In the genomic region with DNA sequence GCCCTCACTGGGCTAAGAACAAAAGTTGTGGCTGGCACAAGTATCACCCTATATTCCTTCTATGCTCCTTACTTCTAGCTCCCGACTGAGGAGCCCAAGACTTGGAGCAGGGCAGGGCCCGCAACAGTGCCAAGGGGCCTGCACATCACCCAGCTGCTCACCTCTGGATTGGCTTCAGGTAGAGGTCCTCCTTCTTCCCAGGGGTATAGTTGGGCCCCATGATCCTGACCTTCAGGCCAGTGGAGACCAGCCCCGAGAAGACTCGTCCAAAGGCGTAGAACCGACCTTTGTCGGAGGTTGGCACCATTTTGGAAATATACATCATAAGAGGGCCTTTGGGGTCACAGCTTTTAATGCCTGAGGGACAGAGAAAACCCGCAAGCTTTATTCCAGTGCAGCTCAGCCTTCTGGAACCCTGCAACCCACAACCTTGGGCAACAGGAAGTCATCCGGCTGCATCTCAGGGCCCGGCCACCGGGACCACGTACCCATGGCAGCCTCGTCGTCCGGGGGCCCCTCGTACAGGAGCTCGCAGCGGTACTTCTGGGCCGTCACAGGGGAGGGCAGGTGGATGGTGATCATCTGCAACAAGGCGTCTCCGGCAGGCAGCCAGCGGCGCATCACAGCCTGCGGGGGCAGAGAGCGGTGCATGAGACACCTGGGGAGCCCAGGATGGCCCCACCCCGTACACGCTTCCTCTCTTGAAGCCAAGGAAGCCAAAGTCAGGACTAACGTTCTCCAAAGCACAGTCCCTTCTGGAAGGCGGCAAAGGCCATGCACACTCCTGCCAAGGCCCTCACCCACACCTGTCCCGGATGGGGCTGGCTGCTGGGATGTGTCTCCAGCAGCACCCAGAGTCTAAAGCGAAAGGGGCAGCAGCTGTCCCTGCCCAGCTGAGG, we compare ENCODE assay signal across 15 cellular contexts. TPM values are rescaled to one million over a fixed set of nuclear protein-coding genes. Genes with fewer than 3 reads are reported as not detected.
DNase-seq lines count a peak whose midpoint lies in the region; ATAC-seq, FAIRE-seq and TF ChIP-seq lines count a peak whose summit lies in the region.
"Had no signal": no experiment of that assay in that cellular context is flagged by ENCODE, and none has a peak within 500 bp of the region (broad histone marks: within the 10 kb centered on the region; RNA-seq: fewer than 3 reads in every experiment).

No MANE protein-coding gene starts in this region.

- no peaks in the 10 kb centered on the region for H3K27me3 ChIP-seq in SK-N-SH (ENCODE audit: insufficient read depth)
- no peaks in the 10 kb centered on the region for H3K27me3 ChIP-seq in K562 (ENCODE audit: control insufficient read depth in 2 of 2, insufficient read depth in 2 of 2, low read length in 2 of 2)
- H3K27me3 ChIP-seq in ovary = no peaks in the 10 kb centered on the region
- H3K27me3 ChIP-seq: SJSA1, suprapubic skin had no signal

- in situ Hi-C loops in K562 (cut with MboI) = loop anchor here (5.0 kb wide), 1 partner anchor 222 kb away; no protein-coding TSS in a partner anchor

- H3F3A ChIP-seq in SK-N-SH (replicated peaks; ENCODE audit: insufficient read depth) = peaks cover 66% of the 10 kb centered on the region

- peaks cover 15 to 24% of the 10 kb centered on the region in 2 experiments for H3K4me1 ChIP-seq in SK-N-SH (ENCODE audit: control insufficient read depth in 1 of 2, insufficient read depth in 2 of 2, low read depth in 1 of 2, low read length in 1 of 2)
- H3K4me1 ChIP-seq in K562 (replicated peaks in 1 of 2; ENCODE audit: control insufficient read depth in 2 of 2, insufficient read depth in 2 of 2, low read length in 2 of 2) = peaks cover 13 to 73% of the 10 kb centered on the region in 2 experiments; a peak in 4 of 5 replicates
- H3K4me1 ChIP-seq in ovary (ENCODE audit: insufficient read depth) = peaks cover 3% of the 10 kb centered on the region

- H3K9ac ChIP-seq in SK-N-SH (no peak overlapping the region), K562 (ENCODE audit: insufficient read depth in 1 of 2, low read depth in 2 of 2, low read length in 2 of 2) (peak overlapping the region in 1 of 2 experiments; percentile 71; a peak in 1 of 4 replicates)

- ATAC-seq in SK-N-SH treated with all-trans-retinoic acid at 6 μM for 48 hours (no peak), K562 (no peak), HG03196 (IDR thresholded peaks at IDR 0.05; ENCODE audit: unreplicated experiment) (no peak), HG03159 (IDR thresholded peaks at IDR 0.05; ENCODE audit: unreplicated experiment) (no peak)

- CTCF ChIA-PET in SK-N-SH (lab: Yijun Ruan, JAX) (interaction anchor here (1.2 to 3.6 kb wide), 2 partner anchors 7 to 9 kb away, joined by 3 to 15 read pairs; a partner anchor contains a TSS), K562 (lab: Yijun Ruan, JAX; ENCODE audit: low intra/inter-chr PET ratio) (no interaction called here)

- BruUV-seq in K562 (replicated peaks; lab: Mats Ljungman, UMichigan) = TSS peak; percentile 0

- peaks cover 84 to 85% of the 10 kb centered on the region in 2 experiments for H3K36me3 ChIP-seq in SK-N-SH (replicated peaks in 1 of 2; ENCODE audit: control insufficient read depth in 1 of 2, insufficient read depth in 2 of 2, low read length in 1 of 2)
- peaks cover 95% of the 10 kb centered on the region for H3K36me3 ChIP-seq in K562 (ENCODE audit: control insufficient read depth, insufficient read depth, low read length)
- no peaks in the 10 kb centered on the region for H3K36me3 ChIP-seq in ovary

- 0 out of 2 replicates have a peak, but pooled peaks have one; percentile 20 for TF ChIP-seq POLR2A in K562 (conservative IDR thresholded peaks at IDR 0.05)
- no peak for TF ChIP-seq POLR2A in ovary (IDR thresholded peaks at IDR 0.05)

- no peak for FAIRE-seq in K562 (lab: Jason Lieb, UNC)
- FAIRE-seq: A204.1, small intestine had no signal

- H3K79me2 ChIP-seq in SK-N-SH (ENCODE audit: insufficient read depth) (peaks cover 81% of the 10 kb centered on the region), K562 (ENCODE audit: control insufficient read depth, insufficient read depth, low read length) (peaks cover 81% of the 10 kb centered on the region)

- peaks cover 96% of the 10 kb centered on the region for H4K20me1 ChIP-seq in SK-N-SH (ENCODE audit: insufficient read depth)
- H4K20me1 ChIP-seq in K562 (replicated peaks; ENCODE audit: control insufficient read depth, insufficient read depth, low read length) = peaks cover 90% of the 10 kb centered on the region

- no peaks in the 10 kb centered on the region for H3K9me2 ChIP-seq in SK-N-SH

- TF ChIP-seq RAD21 in SK-N-SH (IDR thresholded peaks at IDR 0.05; ENCODE audit: low read length) (no peak), K562 (CRISPR knock-in tag; conservative IDR thresholded peaks at IDR 0.05 in 1 of 2, IDR thresholded peaks at IDR 0.05 in 1 of 2) (no peak)

- TF ChIP-seq EP300 in SK-N-SH (IDR thresholded peaks at IDR 0.05; ENCODE audit: borderline replicate concordance in 1 of 2, low read depth in 1 of 2, low read length in 1 of 2) = no peak
- TF ChIP-seq EP300 in K562 (IDR thresholded peaks at IDR 0.05; ENCODE audit: low read length) = no peak
- no peak for TF ChIP-seq EP300 in ovary (IDR thresholded peaks at IDR 0.05)

- peak; percentile 22 for DNase-seq in SK-N-SH
- DNase-seq in HFF-Myc (ENCODE audit: extremely low read depth, low read depth) = no peak
- peak in 2 of 4 experiments; percentile 22 to 25 for DNase-seq in K562 (ENCODE audit: extremely low read depth in 1 of 4, low spot score in 3 of 4)
- peak in 4 of 5 donors; percentile 8 to 43 (median 32) for DNase-seq in ovary
- no peak for DNase-seq in A172 (ENCODE audit: low spot score)
- DNase-seq: amygdala, COR-L47, NCI-H2107, small intestine had no signal

- peaks cover 35% of the 10 kb centered on the region for H3K9me1 ChIP-seq in K562 (ENCODE audit: control insufficient read depth, insufficient read depth, low read length)

- intact Hi-C loops in K562 (cut with micrococcal nuclease) (no loop called here), ovary (cut with DNase I) (loop anchor here in 1 of 4 donors (10.0 kb wide), 2 partner anchors 144 to 224 kb away; a partner anchor contains a TSS)

- TF ChIP-seq CTCF in SK-N-SH (IDR thresholded peaks at IDR 0.05) (no peak), HFF-Myc (IDR thresholded peaks at IDR 0.05; ENCODE audit: low read depth, low read length, missing control alignments) (no peak), K562 (IDR thresholded peaks at IDR 0.05 in 2 of 3, conservative IDR thresholded peaks at IDR 0.05 in 1 of 3; ENCODE audit: insufficient read depth in 2 of 3, low read depth in 1 of 3, low read length in 3 of 3) (no peak), ovary (IDR thresholded peaks at IDR 0.05) (no peak)

- 94% methylated on average over 20 of the region's 31 CpGs for WGBS in SK-N-SH (ENCODE audit: low lambda C conversion rate)
- 96% methylated on average over 19 of the region's 31 CpGs for WGBS in K562 (ENCODE audit: insufficient coverage, low coverage, missing lambda C conversion rate)
- 80 to 85% (median 81%) methylated on average over 31 of the region's 31 CpGs for WGBS in ovary, 3 donors

- H3K4me3 ChIP-seq in SK-N-SH (ENCODE audit: low read depth in 2 of 2, low read length in 1 of 2) (peak overlapping the region in 1 of 2 experiments; percentile 3; a peak in 1 of 4 replicates), HFF-Myc (replicated peaks; ENCODE audit: low read depth, low read length) (peak overlapping the region; percentile 100), K562 (no peak overlapping the region), ovary (no peak overlapping the region)
- H3K4me3 ChIP-seq: SJSA1, suprapubic skin had no signal

- H2AFZ ChIP-seq in SK-N-SH (ENCODE audit: low read depth) (no peak overlapping the region), K562 (ENCODE audit: low read depth, low read length) (no peak overlapping the region)

- POLR2A ChIA-PET in SK-N-SH (lab: Yijun Ruan, JAX) (interaction anchor here (0.5 to 6.8 kb wide), 2 partner anchors 9 to 42 kb away, joined by 6 to 60 read pairs; a partner anchor contains a TSS), K562 (lab: Yijun Ruan, JAX) (interaction anchor here (0.6 to 9.7 kb wide), 7 partner anchors 11 to 421 kb away, joined by 3 to 215 read pairs (median 3); a partner anchor contains a TSS)

- H3K27ac ChIP-seq in SK-N-SH (ENCODE audit: low read depth in 2 of 2, low read length in 1 of 2) (no peak overlapping the region; a peak in 1 of 4 replicates), K562 (ENCODE audit: extremely low read depth, low read depth, low read length) (no peak overlapping the region), ovary (no peak overlapping the region)
- H3K27ac ChIP-seq: SJSA1, suprapubic skin had no signal

- H3K9me3 ChIP-seq in SK-N-SH = no peaks in the 10 kb centered on the region
- H3K9me3 ChIP-seq in K562 (replicated peaks; ENCODE audit: control insufficient read depth, insufficient read depth, low read depth, low read length) = no peaks in the 10 kb centered on the region
- H3K9me3 ChIP-seq in ovary = no peaks in the 10 kb centered on the region
- H3K9me3 ChIP-seq: SJSA1, suprapubic skin had no signal

- H3K4me2 ChIP-seq in SK-N-SH (no peak overlapping the region), K562 (ENCODE audit: insufficient read depth, low read length) (no peak overlapping the region)

RNA-seq across cellular contexts. Expression of a gene that starts 4.7 kb away (rescaled TPM):
- 1,295 and 1,553 TPM in 2 replicates for polyA plus RNA-seq in SK-N-SH (2012; rRNA removed)
- polyA plus RNA-seq in SK-N-SH (2012; cell fraction: cytosol; rRNA removed) = 756 and 1,170 TPM in 2 replicates
- 816 and 855 TPM in 2 replicates for polyA plus RNA-seq in SK-N-SH (2012; cell fraction: nucleus; rRNA removed)
- total RNA-seq in K562 (2011; cell fraction: chromatin; rRNA removed; ENCODE audit: low replicate concordance) = 411 and 869 TPM in 2 replicates
- total RNA-seq in K562 (2011; cell fraction: nucleolus; rRNA removed) = 851 and 883 TPM in 2 replicates
- total RNA-seq in K562 (2011; cell fraction: nucleoplasm; rRNA removed) = 585 and 614 TPM in 2 replicates
- total RNA-seq in K562 (2014; rRNA removed) = 1,752 and 1,953 TPM in 2 replicates
- total RNA-seq in K562 (2014; rRNA removed; fragmentation: Illumina TruSeq; extraction: Trizol) = 1,453 and 1,647 TPM in 2 replicates
- total RNA-seq in K562 (2015; rRNA removed; fragmentation: Illumina TruSeq; extraction: Trizol) = 1,387 and 1,494 TPM in 2 replicates
- 2,825 and 3,003 TPM in 2 replicates for total RNA-seq in K562 (2021)
- polyA plus RNA-seq in K562 (2011; rRNA removed) = 1,026 and 1,305 TPM in 2 replicates
- polyA plus RNA-seq in K562 (2011; cell fraction: cytosol; rRNA removed) = 1,502 and 1,797 TPM in 2 replicates
- 696 and 770 TPM in 2 replicates for polyA plus RNA-seq in K562 (2011; cell fraction: nucleus; rRNA removed)
- polyA plus RNA-seq in K562 (2012) = 3,305 and 4,013 TPM in 2 replicates
- 1,501 and 2,376 TPM in 2 replicates for polyA plus RNA-seq in K562 (2014; fragmentation: Illumina TruSeq; extraction: Trizol)
- 100 to 1,000 TPM; 372 to 422 TPM for polyA plus RNA-seq in K562 (2014; fragmentation: Nextera tagmentation; extraction: Ambion mirVana)
- polyA plus RNA-seq in K562 (2014; rRNA removed) = 1,067 and 1,158 TPM in 2 replicates
- 1,191 and 1,209 TPM in 2 replicates for polyA minus RNA-seq in K562 (2011; rRNA and poly(A)+ RNA removed)
- polyA minus RNA-seq in K562 (2011; cell fraction: cytosol; rRNA and poly(A)+ RNA removed) = 1,563 and 2,307 TPM in 2 replicates
- 434 and 599 TPM in 2 replicates for polyA minus RNA-seq in K562 (2011; cell fraction: nucleus; rRNA and poly(A)+ RNA removed)
- total RNA-seq in ovary = 1,000 to 10,000 TPM; 1,491 to 4,634 (median 4,119) TPM
- 1,000 to 10,000 TPM; 2,682 to 3,932 TPM for polyA plus RNA-seq in ovary
- total RNA-seq in A172 (2014; rRNA removed; shearing (Covaris generic)) = 1,286 and 1,342 TPM in 2 replicates

RNA-seq across cellular contexts. Expression of a gene that starts 9.7 kb away (rescaled TPM):
- 118 and 142 TPM in 2 replicates for polyA plus RNA-seq in SK-N-SH (2012; rRNA removed)
- 67.8 and 92.3 TPM in 2 replicates for polyA plus RNA-seq in SK-N-SH (2012; cell fraction: cytosol; rRNA removed)
- polyA plus RNA-seq in SK-N-SH (2012; cell fraction: nucleus; rRNA removed) = 184 and 238 TPM in 2 replicates
- 39.7 and 130 TPM in 2 replicates for total RNA-seq in K562 (2011; cell fraction: chromatin; rRNA removed; ENCODE audit: low replicate concordance)
- total RNA-seq in K562 (2011; cell fraction: nucleolus; rRNA removed) = 64.5 and 77.9 TPM in 2 replicates
- 43.5 and 49.6 TPM in 2 replicates for total RNA-seq in K562 (2011; cell fraction: nucleoplasm; rRNA removed)
- total RNA-seq in K562 (2014; rRNA removed) = 60.1 and 62.7 TPM in 2 replicates
- 4.4 and 9.2 TPM in 2 replicates for total RNA-seq in K562 (2014; rRNA removed; fragmentation: Illumina TruSeq; extraction: Trizol)
- total RNA-seq in K562 (2015; rRNA removed; fragmentation: Illumina TruSeq; extraction: Trizol) = 25.0 and 26.2 TPM in 2 replicates
- 39.2 and 54.1 TPM in 2 replicates for total RNA-seq in K562 (2021)
- polyA plus RNA-seq in K562 (2011; rRNA removed) = 24.0 and 29.4 TPM in 2 replicates
- 31.0 and 40.6 TPM in 2 replicates for polyA plus RNA-seq in K562 (2011; cell fraction: cytosol; rRNA removed)
- polyA plus RNA-seq in K562 (2011; cell fraction: nucleus; rRNA removed) = 67.8 and 75.4 TPM in 2 replicates
- 39.9 and 60.2 TPM in 2 replicates for polyA plus RNA-seq in K562 (2012)
- 29.4 and 45.3 TPM in 2 replicates for polyA plus RNA-seq in K562 (2014; fragmentation: Illumina TruSeq; extraction: Trizol)
- under 1 TPM; 0.14 to 0.21 TPM for polyA plus RNA-seq in K562 (2014; fragmentation: Nextera tagmentation; extraction: Ambion mirVana)
- polyA plus RNA-seq in K562 (2014; rRNA removed) = 59.6 and 63.4 TPM in 2 replicates
- 10.9 and 17.4 TPM in 2 replicates for polyA minus RNA-seq in K562 (2011; rRNA and poly(A)+ RNA removed)
- polyA minus RNA-seq in K562 (2011; cell fraction: cytosol; rRNA and poly(A)+ RNA removed) = 21.4 and 25.5 TPM in 2 replicates
- 18.0 and 24.4 TPM in 2 replicates for polyA minus RNA-seq in K562 (2011; cell fraction: nucleus; rRNA and poly(A)+ RNA removed)
- 100 to 1,000 TPM in 1 of 7 donors, 10 to 100 TPM in 6; 46.3 to 101 (median 57.0) TPM for total RNA-seq in ovary
- polyA plus RNA-seq in ovary = 10 to 100 TPM in 1 of 2 donors, 1 to 10 TPM in 1; 8.3 to 66.5 TPM
- total RNA-seq in A172 (2014; rRNA removed; shearing (Covaris generic)) = 65.9 and 140 TPM in 2 replicates

RNA-seq across cellular contexts. Expression of a gene that starts 26.9 kb away (rescaled TPM):
- 7.7 and 14.1 TPM in 2 replicates for polyA plus RNA-seq in SK-N-SH (2012; rRNA removed)
- polyA plus RNA-seq in SK-N-SH (2012; cell fraction: cytosol; rRNA removed) = 4.8 and 7.9 TPM in 2 replicates
- 17.7 and 23.8 TPM in 2 replicates for polyA plus RNA-seq in SK-N-SH (2012; cell fraction: nucleus; rRNA removed)
- 19.4 and 56.5 TPM in 2 replicates for total RNA-seq in K562 (2011; cell fraction: chromatin; rRNA removed; ENCODE audit: low replicate concordance)
- 36.9 and 39.3 TPM in 2 replicates for total RNA-seq in K562 (2011; cell fraction: nucleolus; rRNA removed)
- total RNA-seq in K562 (2011; cell fraction: nucleoplasm; rRNA removed) = 20.4 and 20.9 TPM in 2 replicates
- total RNA-seq in K562 (2014; rRNA removed) = 21.9 and 26.4 TPM in 2 replicates
- 5.3 and 7.3 TPM in 2 replicates for total RNA-seq in K562 (2014; rRNA removed; fragmentation: Illumina TruSeq; extraction: Trizol)
- total RNA-seq in K562 (2015; rRNA removed; fragmentation: Illumina TruSeq; extraction: Trizol) = 14.3 and 14.4 TPM in 2 replicates
- total RNA-seq in K562 (2021) = 24.9 and 34.9 TPM in 2 replicates
- 6.7 and 7.1 TPM in 2 replicates for polyA plus RNA-seq in K562 (2011; rRNA removed)
- polyA plus RNA-seq in K562 (2011; cell fraction: cytosol; rRNA removed) = 7.4 and 15.5 TPM in 2 replicates
- polyA plus RNA-seq in K562 (2011; cell fraction: nucleus; rRNA removed) = 11.2 and 22.2 TPM in 2 replicates
- 23.1 and 44.7 TPM in 2 replicates for polyA plus RNA-seq in K562 (2012)
- polyA plus RNA-seq in K562 (2014; fragmentation: Illumina TruSeq; extraction: Trizol) = 14.5 and 23.3 TPM in 2 replicates
- polyA plus RNA-seq in K562 (2014; fragmentation: Nextera tagmentation; extraction: Ambion mirVana) = under 1 TPM; 0.27 TPM
- 14.8 and 19.9 TPM in 2 replicates for polyA plus RNA-seq in K562 (2014; rRNA removed)
- 4.6 and 5.3 TPM in 2 replicates for polyA minus RNA-seq in K562 (2011; rRNA and poly(A)+ RNA removed)
- 14.9 and 18.8 TPM in 2 replicates for polyA minus RNA-seq in K562 (2011; cell fraction: cytosol; rRNA and poly(A)+ RNA removed)
- polyA minus RNA-seq in K562 (2011; cell fraction: nucleus; rRNA and poly(A)+ RNA removed) = 21.3 and 22.4 TPM in 2 replicates
- 10 to 100 TPM; 11.6 to 29.7 (median 23.6) TPM for total RNA-seq in ovary
- 10 to 100 TPM in 1 of 2 donors, 1 to 10 TPM in 1; 5.2 to 18.9 TPM for polyA plus RNA-seq in ovary
- 28.7 and 33.9 TPM in 2 replicates for total RNA-seq in A172 (2014; rRNA removed; shearing (Covaris generic))

RNA-seq across cellular contexts. Expression of a gene that starts 47.7 kb away (rescaled TPM):
- polyA plus RNA-seq in SK-N-SH (2012; rRNA removed) (not detected in 2 replicates), K562 (2011; rRNA removed) (not detected in 2 replicates), K562 (2014; fragmentation: Illumina TruSeq; extraction: Trizol) (not detected in 2 replicates), K562 (2014; fragmentation: Nextera tagmentation; extraction: Ambion mirVana) (not detected), K562 (2014; rRNA removed) (not detected in 2 replicates), ovary (under 1 TPM in 1 of 2 donors, not detected in 1; 0.93 TPM)
- not detected in 2 replicates for polyA plus RNA-seq in SK-N-SH (2012; cell fraction: cytosol; rRNA removed)
- not detected in 2 replicates for polyA plus RNA-seq in SK-N-SH (2012; cell fraction: nucleus; rRNA removed)
- total RNA-seq in K562 (2011; cell fraction: chromatin; rRNA removed; ENCODE audit: low replicate concordance) = not detected in 2 replicates
- total RNA-seq in K562 (2011; cell fraction: nucleolus; rRNA removed) = not detected in 2 replicates
- total RNA-seq in K562 (2011; cell fraction: nucleoplasm; rRNA removed) = not detected in 2 replicates
- total RNA-seq in K562 (2014; rRNA removed) (not detected in 2 replicates), K562 (2014; rRNA removed; fragmentation: Illumina TruSeq; extraction: Trizol) (not detected in 2 replicates), K562 (2015; rRNA removed; fragmentation: Illumina TruSeq; extraction: Trizol) (not detected in 2 replicates), K562 (2021) (not detected in 2 replicates), ovary (under 1 TPM in 3 of 7 donors, not detected in 4; 0.26 to 0.40 (median 0.40) TPM)
- not detected in 2 replicates for polyA plus RNA-seq in K562 (2011; cell fraction: cytosol; rRNA removed)
- polyA plus RNA-seq in K562 (2011; cell fraction: nucleus; rRNA removed) = not detected in 2 replicates
- not detected in 2 replicates for polyA plus RNA-seq in K562 (2012)
- polyA minus RNA-seq in K562 (2011; rRNA and poly(A)+ RNA removed) = not detected in 2 replicates
- polyA minus RNA-seq in K562 (2011; cell fraction: cytosol; rRNA and poly(A)+ RNA removed) = not detected in 2 replicates
- polyA minus RNA-seq in K562 (2011; cell fraction: nucleus; rRNA and poly(A)+ RNA removed) = not detected in 2 replicates
- not detected in 2 replicates for total RNA-seq in A172 (2014; rRNA removed; shearing (Covaris generic))
- total RNA-seq: SJSA1, suprapubic skin had no signal

Comparison
In these comparisons a context has a peak if more than half of its experiments do, and no peak if none do; other contexts are left out.
1. DNase-seq: peak in SK-N-SH (single experiment) and ovary (4 of 5); none in HFF-Myc (single experiment) and A172 (single experiment).